In genomic region chr17:50290074-50290702, GRCh38 we compare ENCODE assay signal across 2 cellular contexts.
TF ChIP-seq lines count a peak whose summit lies in the region.

No MANE protein-coding gene starts in this region.

TF ChIP-seq in A549, 52 proteins besides CTCF, POLR2A, EP300 and RAD21 (continued from another document and continues in another):
- TF ChIP-seq BCL3 (IDR thresholded peaks at IDR 0.05) (no peak; the same call in 2 of the 3 replicates), RARB (CRISPR knock-in tag; IDR thresholded peaks at IDR 0.05) (no peak), MYC (IDR thresholded peaks at IDR 0.05; ENCODE audit: borderline replicate concordance, low read length) (no peak), E2F6 (IDR thresholded peaks at IDR 0.05; ENCODE audit: borderline replicate concordance, low read depth) (no peak), NPAS2 (CRISPR knock-in tag; IDR thresholded peaks at IDR 0.05; ENCODE audit: borderline replicate concordance) (no peak), FOXS1 (CRISPR knock-in tag; IDR thresholded peaks at IDR 0.05) (no peak), PHF8 (IDR thresholded peaks at IDR 0.05; ENCODE audit: borderline replicate concordance, low read depth) (no peak), ZFP36 (IDR thresholded peaks at IDR 0.05; ENCODE audit: borderline replicate concordance, partially characterized antibody) (no peak), HOXA7 (CRISPR knock-in tag; IDR thresholded peaks at IDR 0.05) (no peak), JUN (IDR thresholded peaks at IDR 0.05) (peak in 1 of 2 experiments; percentile 70; a peak in 2 of 5 replicates), PBX3 (IDR thresholded peaks at IDR 0.05) (no peak), HOXB5 (CRISPR knock-in tag; IDR thresholded peaks at IDR 0.05) (no peak), EHMT2 (IDR thresholded peaks at IDR 0.05; ENCODE audit: low read depth) (no peak), HES2 (IDR thresholded peaks at IDR 0.05) (0 out of 2 replicates have a peak, but pooled peaks have one; percentile 40), CHD2 (IDR thresholded peaks at IDR 0.05; ENCODE audit: low read length, partially characterized antibody) (no peak), MAZ (IDR thresholded peaks at IDR 0.05; ENCODE audit: borderline replicate concordance, low read depth, low read length) (no peak), ELK1 (IDR thresholded peaks at IDR 0.05; ENCODE audit: low read depth, low read length) (no peak), EHF (CRISPR knock-in tag; IDR thresholded peaks at IDR 0.05) (no peak), KDM5A (IDR thresholded peaks at IDR 0.05) (no peak), CHD4 (IDR thresholded peaks at IDR 0.05; ENCODE audit: borderline replicate concordance) (no peak), TP53 (CRISPR knock-in tag; IDR thresholded peaks at IDR 0.05) (no peak), ZNF302 (CRISPR knock-in tag; IDR thresholded peaks at IDR 0.05) (no peak), HOXB13 (CRISPR knock-in tag; IDR thresholded peaks at IDR 0.05; ENCODE audit: low read depth) (no peak), MAX (IDR thresholded peaks at IDR 0.05) (peak; percentile 33; the same call in 1 of the 2 replicates), HDAC2 (IDR thresholded peaks at IDR 0.05) (no peak), RFX5 (IDR thresholded peaks at IDR 0.05) (no peak), SMC3 (IDR thresholded peaks at IDR 0.05) (no peak), RNF2 (IDR thresholded peaks at IDR 0.05; ENCODE audit: borderline replicate concordance, low read depth) (no peak), USF2 (IDR thresholded peaks at IDR 0.05) (no peak), RCOR1 (IDR thresholded peaks at IDR 0.05; ENCODE audit: low read depth, low read length) (no peak), FOSB (CRISPR knock-in tag; IDR thresholded peaks at IDR 0.05) (no peak), BHLHE40 (IDR thresholded peaks at IDR 0.05; ENCODE audit: low read depth, low read length) (no peak), GATA3 (IDR thresholded peaks at IDR 0.05; ENCODE audit: borderline replicate concordance) (no peak), ATOH8 (CRISPR knock-in tag; IDR thresholded peaks at IDR 0.05; ENCODE audit: low read depth) (no peak), ZC3H11A (IDR thresholded peaks at IDR 0.05) (no peak), NR3C1 (IDR thresholded peaks at IDR 0.05) (no peak)

TF ChIP-seq in HCT116, 20 proteins besides CTCF, POLR2A, EP300 and RAD21 (continued from another document):
- 0 out of 2 replicates have a peak, but pooled peaks have one; percentile 32 for TF ChIP-seq JUND (IDR thresholded peaks at IDR 0.05)
- TF ChIP-seq ATF3 (IDR thresholded peaks at IDR 0.05) = no peak
- peak; percentile 67 for TF ChIP-seq FOSL1 (IDR thresholded peaks at IDR 0.05; ENCODE audit: low read depth)
- no peak for TF ChIP-seq TCF7L2 (IDR thresholded peaks at IDR 0.05; ENCODE audit: borderline replicate concordance, extremely low read depth, insufficient read depth, insufficient read length)
- TF ChIP-seq REST (IDR thresholded peaks at IDR 0.05; ENCODE audit: low read depth) = no peak
- TF ChIP-seq CBX3 (IDR thresholded peaks at IDR 0.05; ENCODE audit: low read depth) = peak; percentile 45; the same call in 1 of the 2 replicates
- no peak for TF ChIP-seq MAX (IDR thresholded peaks at IDR 0.05)
- peak; percentile 85 for TF ChIP-seq CEBPB (IDR thresholded peaks at IDR 0.05; ENCODE audit: low read depth)
